ENCODE assay signal across 8 cellular contexts in the genomic region with DNA sequence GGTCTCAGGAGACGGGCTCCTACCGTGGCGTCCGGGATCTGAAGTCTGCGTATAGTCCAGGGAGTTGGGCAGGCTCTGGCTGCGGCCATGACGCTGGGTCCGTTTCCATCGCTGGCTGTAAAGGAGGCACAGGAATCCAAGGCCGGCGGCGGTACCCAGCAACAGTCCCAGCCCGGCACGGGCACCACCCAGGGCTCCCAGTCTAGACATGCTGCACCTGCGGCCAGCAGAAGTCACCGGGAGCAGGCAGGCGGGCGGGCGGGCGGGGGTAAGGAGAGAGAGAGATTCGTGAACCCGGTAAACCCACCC. TPM values are rescaled to one million over a fixed set of nuclear protein-coding genes. Genes with fewer than 3 reads are reported as not detected.
DNase-seq lines count a peak whose midpoint lies in the region; ATAC-seq and TF ChIP-seq lines count a peak whose summit lies in the region.

No MANE protein-coding gene starts in this region.

- TF ChIP-seq CTCF in Panc1 (IDR thresholded peaks at IDR 0.05) = no peak
- no peak for TF ChIP-seq CTCF in coronary artery (IDR thresholded peaks at IDR 0.05)

- H3K4me1 ChIP-seq in Panc1 (ENCODE audit: control insufficient read depth, insufficient read depth, low read length) (peaks cover 14% of the 10 kb centered on the region), urinary bladder (ENCODE audit: insufficient read depth) (no peaks in the 10 kb centered on the region)

- WGBS in urinary bladder = under 1% methylated on average over 22 of the region's 22 CpGs

- intact Hi-C loops in Panc1 (cut with micrococcal nuclease; ENCODE audit: unreplicated experiment) = no loop called here

- H3K27me3 ChIP-seq in Panc1 (ENCODE audit: control insufficient read depth, insufficient read depth, low read length) = no peaks in the 10 kb centered on the region

- no peaks in the 10 kb centered on the region; the same call in 1 of the 2 replicates for H3K36me3 ChIP-seq in Panc1 (ENCODE audit: control insufficient read depth, insufficient read depth, low read length)
- H3K36me3 ChIP-seq in urinary bladder (ENCODE audit: insufficient read depth) = peaks cover 4% of the 10 kb centered on the region

- ATAC-seq in Panc1 = peak; percentile 68

- peak; percentile 71 for DNase-seq in activated effector memory CD4-positive, alpha-beta T cell treated with anti-CD3 and anti-CD28 coated beads, Interleukin-2, amount 50 U/mL, for 16 hours
- no peak for DNase-seq in activated effector memory CD4-positive, alpha-beta T cell treated with Interleukin-2 at 50 U/mL for 16 hours
- DNase-seq in Panc1 (ENCODE audit: low read depth, low spot score) (no peak), coronary artery (ENCODE audit: low spot score) (no peak), lung microvascular endothelial cell (ENCODE audit: low read depth in 2 of 2) (peak; percentile 39 to 42), DMS114 treated with DMSO at 0.1 percent for 48 hours (lab: John Stamatoyannopoulos, UW; ENCODE audit: unreplicated experiment) (no peak), COR-L47 (lab: John Stamatoyannopoulos, UW) (no peak)

- H3K9me3 ChIP-seq in Panc1 (ENCODE audit: control insufficient read depth, insufficient read depth, low read depth, low read length) = no peaks in the 10 kb centered on the region

- H3K27ac ChIP-seq in Panc1 (ENCODE audit: low read length) (peak overlapping the region; percentile 62), coronary artery (peak overlapping the region; percentile 63 to 80), urinary bladder (ENCODE audit: low read depth) (peak overlapping the region; percentile 67)

- peak overlapping the region; percentile 63 to 92 for H3K4me3 ChIP-seq in Panc1 (ENCODE audit: low read depth in 2 of 2, low read length in 2 of 2)
- H3K4me3 ChIP-seq in coronary artery = peak overlapping the region; percentile 74
- peak overlapping the region; percentile 98 for H3K4me3 ChIP-seq in urinary bladder (ENCODE audit: low read depth, low read length)

- in situ Hi-C loops in Panc1 (cut with HindIII; ENCODE audit: low pct_unique_long_range_greater_than_20kb, low sequenced_read_pairs) = no loop called here

- POLR2A ChIA-PET in Panc1 (lab: Charles Lee) = interaction anchor here (0.5 kb wide), 1 partner anchor 11 kb away, joined by 5 read pairs; no protein-coding TSS in a partner anchor

- no TSS peak for BruUV-seq in Panc1 (replicated peaks; lab: Mats Ljungman, UMichigan)

- CTCF ChIA-PET in Panc1 (lab: Charles Lee) = no interaction called here

RNA-seq across cellular contexts. Expression of a gene that starts 0.5 kb away (rescaled TPM):
- 33.2 TPM for total RNA-seq in Panc1 (2021; ENCODE audit: unreplicated experiment)
- 29.8 TPM for polyA plus RNA-seq in Panc1 (2012; ENCODE audit: insufficient read length)
- total RNA-seq in lung microvascular endothelial cell = 14.2 and 28.6 TPM in 2 replicates
- 13.0 TPM for total RNA-seq in urinary bladder
- 35.2 TPM for polyA plus RNA-seq in urinary bladder

RNA-seq across cellular contexts. Expression of a gene that starts 9.3 kb away (rescaled TPM):
- total RNA-seq in Panc1 (2021; ENCODE audit: unreplicated experiment) (37.2 TPM), lung microvascular endothelial cell (17.5 and 20.7 TPM in 2 replicates), urinary bladder (2.9 TPM)
- polyA plus RNA-seq in Panc1 (2012; ENCODE audit: insufficient read length) = 83.3 TPM
- polyA plus RNA-seq in urinary bladder = 28.7 TPM

RNA-seq across cellular contexts. Expression of a gene that starts 15.3 kb away (rescaled TPM):
- total RNA-seq in Panc1 (2021; ENCODE audit: unreplicated experiment) (0.33 TPM), lung microvascular endothelial cell (0.22 and 0.40 TPM in 2 replicates), urinary bladder (0.11 TPM)
- 0.78 TPM for polyA plus RNA-seq in Panc1 (2012; ENCODE audit: insufficient read length)
- 1.2 TPM for polyA plus RNA-seq in urinary bladder

RNA-seq across cellular contexts. Expression of a gene that starts 52.4 kb away (rescaled TPM):
- total RNA-seq in Panc1 (2021; ENCODE audit: unreplicated experiment) (39.5 TPM), lung microvascular endothelial cell (18.1 and 21.4 TPM in 2 replicates), urinary bladder (20.3 TPM)
- 46.8 TPM for polyA plus RNA-seq in Panc1 (2012; ENCODE audit: insufficient read length)
- 26.4 TPM for polyA plus RNA-seq in urinary bladder

RNA-seq across cellular contexts. Expression of a gene that starts 52.7 kb away (rescaled TPM):
- total RNA-seq in Panc1 (2021; ENCODE audit: unreplicated experiment) (39.3 TPM), lung microvascular endothelial cell (13.5 and 14.3 TPM in 2 replicates), urinary bladder (17.9 TPM)
- 47.3 TPM for polyA plus RNA-seq in Panc1 (2012; ENCODE audit: insufficient read length)
- polyA plus RNA-seq in urinary bladder = 45.6 TPM

Comparison
In these comparisons a context has a peak if more than half of its experiments do, and no peak if none do; other contexts are left out.
1. DNase-seq: peak in activated effector memory CD4-positive, alpha-beta T cell treated with anti-CD3 and anti-CD28 coated beads, Interleukin-2, amount 50 U/mL, for 16 hours (single experiment) and lung microvascular endothelial cell (2 of 2); none in activated effector memory CD4-positive, alpha-beta T cell treated with Interleukin-2 at 50 U/mL for 16 hours (single experiment), Panc1 (single experiment), coronary artery (single experiment), DMS114 treated with DMSO at 0.1 percent for 48 hours (single experiment) and COR-L47 (single experiment).
2. Peak in every context shown above with its lines, with median percentiles within 50 percentile points of each other: H3K27ac ChIP-seq and H3K4me3 ChIP-seq.